In genomic region chr10:50610364-50610763, GRCh38 we compare ENCODE assay signal across 20 cellular contexts. TPM values are rescaled to one million over a fixed set of nuclear protein-coding genes. Genes with fewer than 3 reads are reported as not detected.
DNase-seq lines count a peak whose midpoint lies in the region; ATAC-seq and TF ChIP-seq lines count a peak whose summit lies in the region.
"Had no signal": no experiment of that assay in that cellular context is flagged by ENCODE, and none has a peak within 500 bp of the region (broad histone marks: within the 10 kb centered on the region; RNA-seq: fewer than 3 reads in every experiment).

No MANE protein-coding gene starts in this region.

- no peaks in the 10 kb centered on the region for H3K27me3 Mint-ChIP-seq in T-helper 17 cell
- H3K27me3 Mint-ChIP-seq: IgD-negative memory B cell had no signal

- no peak for TF ChIP-seq POLR2A in adrenal gland (IDR thresholded peaks at IDR 0.05)

- H3K4me3 ChIP-seq in adrenal gland (no peak overlapping the region), choroid plexus epithelial cell (ENCODE audit: low read depth, low read length) (no peak overlapping the region), left lung (no peak overlapping the region), skeletal muscle tissue (ENCODE audit: low read length in 3 of 3) (no peak overlapping the region), osteoblast (ENCODE audit: insufficient read depth, low read length) (no peak overlapping the region)

- peaks cover 48% of the 10 kb centered on the region for H3K79me2 ChIP-seq in osteoblast (ENCODE audit: insufficient read depth, low read length)

- H3K4me2 ChIP-seq in osteoblast (ENCODE audit: insufficient read depth, low read length), result no peak overlapping the region

- no peak overlapping the region for H3K27ac Mint-ChIP-seq in T-helper 17 cell
- H3K27ac Mint-ChIP-seq: CD8-positive, alpha-beta T cell; IgD-negative memory B cell had no signal

- H3K9ac ChIP-seq in skeletal muscle tissue (ENCODE audit: low read depth in 1 of 3, low read length in 3 of 3), result no peak overlapping the region

- TF ChIP-seq CTCF in adrenal gland (IDR thresholded peaks at IDR 0.05), result no peak
- TF ChIP-seq CTCF in choroid plexus epithelial cell (conservative IDR thresholded peaks at IDR 0.05; ENCODE audit: low read depth, low read length), result no peak
- TF ChIP-seq CTCF in left lung (IDR thresholded peaks at IDR 0.05), result no peak
- TF ChIP-seq CTCF in osteoblast (IDR thresholded peaks at IDR 0.05; ENCODE audit: extremely low read depth, low read depth, low read length), result no peak

- H3K4me1 ChIP-seq in adrenal gland (replicated peaks in 1 of 2), result peaks cover 23 to 40% of the 10 kb centered on the region in 2 donors
- peaks cover 15 to 44% of the 10 kb centered on the region in 2 donors for H3K4me1 ChIP-seq in left lung
- H3K4me1 ChIP-seq in skeletal muscle tissue (ENCODE audit: control insufficient read depth in 3 of 3, insufficient read depth in 3 of 3, low read length in 3 of 3), result peaks cover 38 to 75% (median 45%) of the 10 kb centered on the region in 3 donors
- H3K4me1 ChIP-seq in osteoblast (ENCODE audit: insufficient read depth, low read length), result peaks cover 15% of the 10 kb centered on the region
- H3K4me1 ChIP-seq: BE2C had no signal

- H3K27me3 ChIP-seq in adrenal gland, result no peaks in the 10 kb centered on the region
- no peaks in the 10 kb centered on the region for H3K27me3 ChIP-seq in left lung
- no peaks in the 10 kb centered on the region for H3K27me3 ChIP-seq in skeletal muscle tissue (ENCODE audit: control insufficient read depth in 3 of 3, insufficient read depth in 3 of 3, low read length in 3 of 3)
- H3K27me3 ChIP-seq in osteoblast (ENCODE audit: insufficient read depth, low read length), result no peaks in the 10 kb centered on the region
- H3K27me3 ChIP-seq: BE2C had no signal

- intact Hi-C loops in adrenal gland (cut with DNase I) (loop anchor here (10.0 kb wide), 1 partner anchor 46 kb away; no protein-coding TSS in a partner anchor), left lung (cut with DNase I) (no loop called here)

- peaks cover 5% of the 10 kb centered on the region for H3K36me3 Mint-ChIP-seq in T-helper 17 cell (ENCODE audit: low read depth)

- H3K36me3 ChIP-seq in adrenal gland (replicated peaks in 1 of 2), result no peaks in the 10 kb centered on the region
- H3K36me3 ChIP-seq in left lung, result no peaks in the 10 kb centered on the region
- H3K36me3 ChIP-seq in skeletal muscle tissue (ENCODE audit: control insufficient read depth in 3 of 3, insufficient read depth in 3 of 3, low read length in 3 of 3), result no peaks in the 10 kb centered on the region
- H3K36me3 ChIP-seq in osteoblast (ENCODE audit: insufficient read depth, low read length), result no peaks in the 10 kb centered on the region
- H3K36me3 ChIP-seq: BE2C had no signal

- H3K4me3 Mint-ChIP-seq in T-helper 17 cell, result no peak overlapping the region
- H3K4me3 Mint-ChIP-seq: CD8-positive, alpha-beta T cell; IgD-negative memory B cell had no signal

- DNase-seq in adrenal gland (peak in 5 of 7 donors; percentile 26 to 62 (median 46)), choroid plexus epithelial cell (ENCODE audit: low read depth) (peak; percentile 45), left lung (no peak), T-helper 17 cell (no peak), NCI-H1048 (lab: John Stamatoyannopoulos, UW) (no peak), osteoblast (ENCODE audit: insufficient read length, low spot score, missing footprints) (no peak)
- no peak for DNase-seq in activated effector memory CD4-positive, alpha-beta T cell treated with Interleukin-2 at 50 U/mL for 16 hours
- DNase-seq: BE2C; CD8-positive, alpha-beta T cell; GF-D8; HCEC 1CT; MV-4-11; NCI-H1436; NCI-H2081; NCI-H2227 treated with DMSO at 0.1 percent for 48 hours; NCI-H524 treated with DMSO at 0.1 percent for 48 hours; OCI-M1; RPMI8226 had no signal

- 76 to 87% (median 82%) methylated on average over 4 of the region's 4 CpGs for WGBS in adrenal gland, 4 donors

- H3K9me3 ChIP-seq in adrenal gland (replicated peaks in 1 of 3) (no peaks in the 10 kb centered on the region), left lung (no peaks in the 10 kb centered on the region), skeletal muscle tissue (ENCODE audit: control insufficient read depth in 3 of 3, low read length in 3 of 3) (no peaks in the 10 kb centered on the region), T-helper 17 cell (ENCODE audit: control insufficient read depth, low read length, poor library complexity, severe bottlenecking) (no peaks in the 10 kb centered on the region), osteoblast (ENCODE audit: low read depth, low read length) (no peaks in the 10 kb centered on the region)
- H3K9me3 ChIP-seq: BE2C had no signal

- peaks cover 37% of the 10 kb centered on the region for H4K20me1 ChIP-seq in osteoblast (ENCODE audit: insufficient read depth, low read length)

- no peak overlapping the region for H3K27ac ChIP-seq in adrenal gland
- no peak overlapping the region for H3K27ac ChIP-seq in left lung
- H3K27ac ChIP-seq in skeletal muscle tissue (ENCODE audit: low read depth, low read length), result peak overlapping the region; percentile 36
- H3K27ac ChIP-seq in osteoblast (ENCODE audit: low read depth, low read length), result no peak overlapping the region

- H2AFZ ChIP-seq in osteoblast (ENCODE audit: low read length), result no peak overlapping the region

- H3K4me1 Mint-ChIP-seq in T-helper 17 cell, result peaks cover 46% of the 10 kb centered on the region

- peak; percentile 7 for ATAC-seq in left lung
- no peak for ATAC-seq in T-helper 17 cell
- ATAC-seq: CD8-positive, alpha-beta T cell had no signal

RNA-seq across cellular contexts. Expression of gene SGMS1, which starts 13.4 kb away (rescaled TPM):
- 100 to 1,000 TPM in 2 of 8 donors, 10 to 100 TPM in 6; 49.0 to 152 (median 62.2) TPM for total RNA-seq in adrenal gland
- 10 to 100 TPM in 1 of 3 donors, 1 to 10 TPM in 2; 9.1 to 67.4 (median 9.6) TPM for polyA plus RNA-seq in adrenal gland
- total RNA-seq in left lung, result 10 to 100 TPM; 47.0 to 54.0 TPM
- 62.6 TPM for total RNA-seq in skeletal muscle tissue
- 10 to 100 TPM; 45.3 to 51.3 TPM for total RNA-seq in T-helper 17 cell
- total RNA-seq in osteoblast, result 60.4 and 68.0 TPM in 2 replicates

Comparison
In these comparisons a context has a peak if more than half of its experiments do, and no peak if none do; other contexts are left out.
1. DNase-seq: peak in adrenal gland (5 of 7) and choroid plexus epithelial cell (single experiment); none in left lung (0 of 2), T-helper 17 cell (0 of 3), NCI-H1048 (single experiment), activated effector memory CD4-positive, alpha-beta T cell treated with Interleukin-2 at 50 U/mL for 16 hours (single experiment) and osteoblast (single experiment).
2. intact Hi-C loops: an anchor here in adrenal gland (10.0 kb wide); none called in left lung.